In the genomic region with DNA sequence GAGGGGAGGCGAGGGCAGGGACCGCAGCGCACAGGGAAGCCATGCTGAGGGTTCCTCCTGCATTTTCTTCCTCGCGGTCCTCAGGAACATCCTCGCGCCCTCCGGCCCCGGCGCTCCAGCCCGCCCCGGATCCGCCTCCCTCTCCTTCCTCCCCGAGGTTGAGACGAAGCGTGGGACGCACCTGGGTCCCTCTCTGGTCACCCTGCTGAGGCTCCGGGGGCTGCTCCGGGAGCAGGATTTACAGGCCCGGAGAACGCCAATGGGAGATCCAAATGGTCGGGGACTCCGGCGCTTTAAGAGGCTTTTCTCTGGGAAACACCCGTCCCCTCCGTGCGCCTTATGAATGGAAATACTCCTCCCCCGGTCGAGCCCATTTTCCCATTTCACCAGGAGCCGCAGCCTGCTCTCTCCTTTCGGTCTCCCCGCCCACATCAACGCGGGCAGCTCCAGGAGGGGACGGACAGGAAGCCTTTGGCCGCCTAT, we compare ENCODE assay signal across 8 cellular contexts.
DNase-seq lines count a peak whose midpoint lies in the region; ATAC-seq and TF ChIP-seq lines count a peak whose summit lies in the region.

No MANE protein-coding gene starts in this region.

- DNase-seq in COR-L47 (lab: John Stamatoyannopoulos, UW) (peak; percentile 88), NCI-H2107 treated with DMSO at 0.1 percent for 48 hours (lab: John Stamatoyannopoulos, UW; ENCODE audit: unreplicated experiment) (peak; percentile 66), caudate nucleus (lab: John Stamatoyannopoulos, UW) (peak in 54 of 61 donors; percentile 14 to 84 (median 60)), midbrain (lab: John Stamatoyannopoulos, UW) (peak; percentile 76), T1000 (lab: John Stamatoyannopoulos, UW) (no peak), GM10248 (ENCODE audit: extremely low spot score) (no peak)

- ATAC-seq in HG02763 (IDR thresholded peaks at IDR 0.05; ENCODE audit: unreplicated experiment) = no peak
- ATAC-seq in HG02885 (IDR thresholded peaks at IDR 0.05; ENCODE audit: poor library complexity, unreplicated experiment) = no peak

- CTCF ChIA-PET in GM10248 (lab: Yijun Ruan, JAX) = no interaction called here

- peak overlapping the region; percentile 67 for H3K27ac ChIP-seq in caudate nucleus (ENCODE audit: low read depth, low read length)

- no peak for TF ChIP-seq CTCF in GM10248 (IDR thresholded peaks at IDR 0.05; ENCODE audit: control extremely low read depth, extremely low read depth, low read depth, missing control alignments)

- POLR2A ChIA-PET in GM10248 (lab: Yijun Ruan, JAX) = no interaction called here

Comparison
In these comparisons a context has a peak if more than half of its experiments do, and no peak if none do; other contexts are left out.
1. DNase-seq: peak in COR-L47 (single experiment), NCI-H2107 treated with DMSO at 0.1 percent for 48 hours (single experiment), caudate nucleus (54 of 61) and midbrain (single experiment); none in T1000 (single experiment) and GM10248 (single experiment).